ENCODE assay signal across 1 cellular context in the genomic region with DNA sequence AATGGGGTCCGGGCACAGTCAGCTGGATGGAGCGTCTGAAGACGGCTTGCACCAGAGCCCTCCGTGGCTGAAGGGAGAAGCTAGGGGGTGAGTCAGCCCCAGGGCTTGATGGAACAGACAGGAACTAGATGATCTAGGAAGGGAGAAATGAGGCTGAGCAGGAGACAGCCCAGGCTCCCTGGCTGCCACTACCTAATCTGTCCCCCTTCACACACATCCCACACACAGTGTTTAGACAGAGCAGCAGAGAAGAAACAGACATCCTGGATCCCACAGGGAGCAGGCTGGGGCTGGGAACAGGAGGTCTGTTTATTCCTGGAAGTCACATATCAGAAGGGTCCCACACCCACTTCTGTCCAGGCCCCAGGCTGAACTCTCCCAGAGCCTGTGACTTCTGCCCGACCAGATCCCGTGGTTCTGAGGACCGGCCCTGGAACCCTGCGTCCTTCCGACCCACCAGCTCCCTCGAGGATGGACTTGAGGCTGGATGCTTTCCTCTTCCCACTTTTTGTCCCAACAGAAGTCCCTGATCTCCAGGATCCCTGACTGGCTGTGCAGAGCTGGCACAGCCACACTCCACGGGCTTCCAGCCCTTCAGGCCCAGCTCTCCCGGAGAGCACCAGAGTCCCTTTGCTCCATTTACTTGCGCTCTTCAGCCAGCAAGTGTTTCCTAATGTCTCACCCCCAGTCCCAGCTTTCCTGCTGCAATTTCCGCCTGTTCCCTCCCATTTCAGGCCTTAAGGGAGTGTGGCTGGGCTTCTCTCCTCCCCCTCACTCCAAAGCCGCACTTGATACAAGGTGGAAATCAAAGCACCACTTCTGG.
TF ChIP-seq lines count a peak whose summit lies in the region.

No MANE protein-coding gene starts in this region.

TF ChIP-seq in H1, 55 proteins besides CTCF, POLR2A, EP300 and RAD21:
- TF ChIP-seq, protein P1, sequence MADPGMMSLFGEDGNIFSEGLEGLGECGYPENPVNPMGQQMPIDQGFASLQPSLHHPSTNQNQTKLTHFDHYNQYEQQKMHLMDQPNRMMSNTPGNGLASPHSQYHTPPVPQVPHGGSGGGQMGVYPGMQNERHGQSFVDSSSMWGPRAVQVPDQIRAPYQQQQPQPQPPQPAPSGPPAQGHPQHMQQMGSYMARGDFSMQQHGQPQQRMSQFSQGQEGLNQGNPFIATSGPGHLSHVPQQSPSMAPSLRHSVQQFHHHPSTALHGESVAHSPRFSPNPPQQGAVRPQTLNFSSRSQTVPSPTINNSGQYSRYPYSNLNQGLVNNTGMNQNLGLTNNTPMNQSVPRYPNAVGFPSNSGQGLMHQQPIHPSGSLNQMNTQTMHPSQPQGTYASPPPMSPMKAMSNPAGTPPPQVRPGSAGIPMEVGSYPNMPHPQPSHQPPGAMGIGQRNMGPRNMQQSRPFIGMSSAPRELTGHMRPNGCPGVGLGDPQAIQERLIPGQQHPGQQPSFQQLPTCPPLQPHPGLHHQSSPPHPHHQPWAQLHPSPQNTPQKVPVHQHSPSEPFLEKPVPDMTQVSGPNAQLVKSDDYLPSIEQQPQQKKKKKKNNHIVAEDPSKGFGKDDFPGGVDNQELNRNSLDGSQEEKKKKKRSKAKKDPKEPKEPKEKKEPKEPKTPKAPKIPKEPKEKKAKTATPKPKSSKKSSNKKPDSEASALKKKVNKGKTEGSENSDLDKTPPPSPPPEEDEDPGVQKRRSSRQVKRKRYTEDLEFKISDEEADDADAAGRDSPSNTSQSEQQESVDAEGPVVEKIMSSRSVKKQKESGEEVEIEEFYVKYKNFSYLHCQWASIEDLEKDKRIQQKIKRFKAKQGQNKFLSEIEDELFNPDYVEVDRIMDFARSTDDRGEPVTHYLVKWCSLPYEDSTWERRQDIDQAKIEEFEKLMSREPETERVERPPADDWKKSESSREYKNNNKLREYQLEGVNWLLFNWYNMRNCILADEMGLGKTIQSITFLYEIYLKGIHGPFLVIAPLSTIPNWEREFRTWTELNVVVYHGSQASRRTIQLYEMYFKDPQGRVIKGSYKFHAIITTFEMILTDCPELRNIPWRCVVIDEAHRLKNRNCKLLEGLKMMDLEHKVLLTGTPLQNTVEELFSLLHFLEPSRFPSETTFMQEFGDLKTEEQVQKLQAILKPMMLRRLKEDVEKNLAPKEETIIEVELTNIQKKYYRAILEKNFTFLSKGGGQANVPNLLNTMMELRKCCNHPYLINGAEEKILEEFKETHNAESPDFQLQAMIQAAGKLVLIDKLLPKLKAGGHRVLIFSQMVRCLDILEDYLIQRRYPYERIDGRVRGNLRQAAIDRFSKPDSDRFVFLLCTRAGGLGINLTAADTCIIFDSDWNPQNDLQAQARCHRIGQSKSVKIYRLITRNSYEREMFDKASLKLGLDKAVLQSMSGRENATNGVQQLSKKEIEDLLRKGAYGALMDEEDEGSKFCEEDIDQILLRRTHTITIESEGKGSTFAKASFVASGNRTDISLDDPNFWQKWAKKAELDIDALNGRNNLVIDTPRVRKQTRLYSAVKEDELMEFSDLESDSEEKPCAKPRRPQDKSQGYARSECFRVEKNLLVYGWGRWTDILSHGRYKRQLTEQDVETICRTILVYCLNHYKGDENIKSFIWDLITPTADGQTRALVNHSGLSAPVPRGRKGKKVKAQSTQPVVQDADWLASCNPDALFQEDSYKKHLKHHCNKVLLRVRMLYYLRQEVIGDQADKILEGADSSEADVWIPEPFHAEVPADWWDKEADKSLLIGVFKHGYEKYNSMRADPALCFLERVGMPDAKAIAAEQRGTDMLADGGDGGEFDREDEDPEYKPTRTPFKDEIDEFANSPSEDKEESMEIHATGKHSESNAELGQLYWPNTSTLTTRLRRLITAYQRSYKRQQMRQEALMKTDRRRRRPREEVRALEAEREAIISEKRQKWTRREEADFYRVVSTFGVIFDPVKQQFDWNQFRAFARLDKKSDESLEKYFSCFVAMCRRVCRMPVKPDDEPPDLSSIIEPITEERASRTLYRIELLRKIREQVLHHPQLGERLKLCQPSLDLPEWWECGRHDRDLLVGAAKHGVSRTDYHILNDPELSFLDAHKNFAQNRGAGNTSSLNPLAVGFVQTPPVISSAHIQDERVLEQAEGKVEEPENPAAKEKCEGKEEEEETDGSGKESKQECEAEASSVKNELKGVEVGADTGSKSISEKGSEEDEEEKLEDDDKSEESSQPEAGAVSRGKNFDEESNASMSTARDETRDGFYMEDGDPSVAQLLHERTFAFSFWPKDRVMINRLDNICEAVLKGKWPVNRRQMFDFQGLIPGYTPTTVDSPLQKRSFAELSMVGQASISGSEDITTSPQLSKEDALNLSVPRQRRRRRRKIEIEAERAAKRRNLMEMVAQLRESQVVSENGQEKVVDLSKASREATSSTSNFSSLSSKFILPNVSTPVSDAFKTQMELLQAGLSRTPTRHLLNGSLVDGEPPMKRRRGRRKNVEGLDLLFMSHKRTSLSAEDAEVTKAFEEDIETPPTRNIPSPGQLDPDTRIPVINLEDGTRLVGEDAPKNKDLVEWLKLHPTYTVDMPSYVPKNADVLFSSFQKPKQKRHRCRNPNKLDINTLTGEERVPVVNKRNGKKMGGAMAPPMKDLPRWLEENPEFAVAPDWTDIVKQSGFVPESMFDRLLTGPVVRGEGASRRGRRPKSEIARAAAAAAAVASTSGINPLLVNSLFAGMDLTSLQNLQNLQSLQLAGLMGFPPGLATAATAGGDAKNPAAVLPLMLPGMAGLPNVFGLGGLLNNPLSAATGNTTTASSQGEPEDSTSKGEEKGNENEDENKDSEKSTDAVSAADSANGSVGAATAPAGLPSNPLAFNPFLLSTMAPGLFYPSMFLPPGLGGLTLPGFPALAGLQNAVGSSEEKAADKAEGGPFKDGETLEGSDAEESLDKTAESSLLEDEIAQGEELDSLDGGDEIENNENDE (IDR thresholded peaks at IDR 0.05; ENCODE audit: insufficient replicate concordance, low read length): no peak
- no peak for TF ChIP-seq GABPA (IDR thresholded peaks at IDR 0.05; ENCODE audit: borderline replicate concordance, insufficient read depth, low read length)
- no peak for TF ChIP-seq TAF7 (optimal IDR thresholded peaks at IDR 0.05; ENCODE audit: borderline replicate concordance, low read depth, low read length)
- TF ChIP-seq SRF (IDR thresholded peaks at IDR 0.05; ENCODE audit: low read depth, low read length): no peak
- no peak for TF ChIP-seq FOSL1 (IDR thresholded peaks at IDR 0.05; ENCODE audit: insufficient read depth, low read depth, low read length)
- TF ChIP-seq GTF2F1 (IDR thresholded peaks at IDR 0.05; ENCODE audit: borderline replicate concordance, low read depth, low read length): no peak
- TF ChIP-seq, protein P2, sequence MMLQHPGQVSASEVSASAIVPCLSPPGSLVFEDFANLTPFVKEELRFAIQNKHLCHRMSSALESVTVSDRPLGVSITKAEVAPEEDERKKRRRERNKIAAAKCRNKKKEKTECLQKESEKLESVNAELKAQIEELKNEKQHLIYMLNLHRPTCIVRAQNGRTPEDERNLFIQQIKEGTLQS (IDR thresholded peaks at IDR 0.05; ENCODE audit: insufficient read depth, low read depth, low read length): no peak
- no peak for TF ChIP-seq POLR2AphosphoS5 (IDR thresholded peaks at IDR 0.05; ENCODE audit: low read depth, low read length)
- TF ChIP-seq BCL11A (IDR thresholded peaks at IDR 0.05; ENCODE audit: low read depth in 2 of 2, low read length in 2 of 2): no peak
- TF ChIP-seq JUND (IDR thresholded peaks at IDR 0.05; ENCODE audit: low read length): no peak
- TF ChIP-seq KDM4A (IDR thresholded peaks at IDR 0.05; ENCODE audit: low read depth, low read length, severe bottlenecking): no peak
- no peak for TF ChIP-seq TEAD4 (IDR thresholded peaks at IDR 0.05; ENCODE audit: low read depth, low read length)
- no peak for TF ChIP-seq CHD2 (IDR thresholded peaks at IDR 0.05; ENCODE audit: low read length)
- TF ChIP-seq SIRT6 (IDR thresholded peaks at IDR 0.05; ENCODE audit: low read length): no peak
